Comparison of ENCODE assay signal across 29 cellular contexts in genomic region chr4:95051689-95052026, GRCh38.
DNase-seq lines count a peak whose midpoint lies in the region; TF ChIP-seq lines count a peak whose summit lies in the region.
"Had no signal": no experiment of that assay in that cellular context is flagged by ENCODE, and none has a peak within 500 bp of the region (broad histone marks: within the 10 kb centered on the region; RNA-seq: fewer than 3 reads in every experiment).

No MANE protein-coding gene starts in this region.

- peaks cover 0 to 6% (median 3%) of the 10 kb centered on the region in 3 donors for H3K4me1 ChIP-seq in skeletal muscle tissue (ENCODE audit: control insufficient read depth in 3 of 3, insufficient read depth in 3 of 3, low read length in 3 of 3)
- H3K4me1 ChIP-seq in transverse colon = no peaks in the 10 kb centered on the region
- H3K4me1 ChIP-seq: vagina had no signal

- no peaks in the 10 kb centered on the region for H3K27me3 ChIP-seq in skeletal muscle tissue (ENCODE audit: control insufficient read depth in 3 of 3, insufficient read depth in 3 of 3, low read length in 3 of 3)
- no peaks in the 10 kb centered on the region for H3K27me3 ChIP-seq in transverse colon
- H3K27me3 ChIP-seq: vagina had no signal

- H3K4me3 Mint-ChIP-seq in nephron progenitor cell = peak overlapping the region; percentile 68
- H3K4me3 Mint-ChIP-seq: activated CD8-positive, alpha-beta memory T cell treated with anti-CD3 and anti-CD28 coated beads, Interleukin-2, amount 10 ng/mL, durations not matched to agents 7 days and 5 days; activated naive CD4-positive, alpha-beta T cell treated with anti-CD3 and anti-CD28 coated beads for 36 hours; activated T-cell treated with anti-CD3 and anti-CD28 coated beads, Interleukin-2, amount 50 U/mL, for 72 hours; CD14-positive monocyte; dendritic cell treated with granulocyte-macrophage colony-stimulating factor and Interleukin-4, amounts not matched to agents 40 ng/mL and 50 ng/mL, for 4 days; naive thymus-derived CD8-positive, alpha-beta T cell; stimulated activated naive B cell treated with anti-CD40 and anti-IgM and Interleukin-4, amounts not matched to agents 10 μg/mL and 1 μg/mL and 100 μg/mL, for 72 hours had no signal

- H3K4me3 ChIP-seq in coronary artery = peak overlapping the region; percentile 41
- H3K4me3 ChIP-seq in skeletal muscle tissue (ENCODE audit: low read length in 3 of 3) = peak overlapping the region; percentile 27 to 67 (median 48)
- no peak overlapping the region for H3K4me3 ChIP-seq in transverse colon
- H3K4me3 ChIP-seq: GM23248, PC-9, vagina had no signal

- no peaks in the 10 kb centered on the region for H3K27me3 Mint-ChIP-seq in nephron progenitor cell (ENCODE audit: low read depth, poor library complexity)
- H3K27me3 Mint-ChIP-seq: activated CD8-positive, alpha-beta memory T cell treated with anti-CD3 and anti-CD28 coated beads, Interleukin-2, amount 10 ng/mL, durations not matched to agents 7 days and 5 days; dendritic cell treated with granulocyte-macrophage colony-stimulating factor and Interleukin-4, amounts not matched to agents 40 ng/mL and 50 ng/mL, for 4 days; stimulated activated naive B cell treated with anti-CD40 and anti-IgM and Interleukin-4, amounts not matched to agents 10 μg/mL and 1 μg/mL and 100 μg/mL, for 72 hours had no signal

- WGBS in transverse colon (ENCODE audit: low coverage in 1 of 2), 2 donors = 66 to 80% methylated on average over 1 to 2 of the region's 2 CpGs

- no peak for TF ChIP-seq POLR2A in transverse colon (IDR thresholded peaks at IDR 0.05)

- DNase-seq in coronary artery (ENCODE audit: low spot score) (no peak), nephron progenitor cell (no peak), transverse colon (no peak), NCI-H2227 (lab: John Stamatoyannopoulos, UW; ENCODE audit: unreplicated experiment) (no peak), GM13977 (ENCODE audit: low spot score) (no peak), NCI-H1694 (lab: John Stamatoyannopoulos, UW) (no peak)
- DNase-seq: activated CD4-positive, CD25-positive, alpha-beta regulatory T cell; activated CD8-positive, alpha-beta memory T cell treated with anti-CD3 and anti-CD28 coated beads, Interleukin-2, amount 10 ng/mL, durations not matched to agents 7 days and 5 days; activated naive CD4-positive, alpha-beta T cell treated with anti-CD3 and anti-CD28 coated beads for 36 hours; activated T-cell treated with anti-CD3 and anti-CD28 coated beads, Interleukin-2, amount 50 U/mL, for 72 hours; glutamatergic neuron; GM23248; Karpas-422; MV-4-11; naive thymus-derived CD8-positive, alpha-beta T cell; NCI-H1436 treated with DMSO at 0.1 percent for 48 hours; NCI-H510A; NK-92 treated with Interleukin-12 subunit alpha and Interleukin-12 subunit beta, amount 100 ng/mL, for 24 hours; PC-9; SIG-M5; stimulated activated CD4-positive, alpha-beta T cell treated with anti-CD3 and anti-CD28 coated beads, Interleukin-15, amount 100 ng/mL, for 24 hours; stimulated activated naive B cell treated with anti-CD40 and anti-IgM and Interleukin-4, amounts not matched to agents 10 μg/mL and 1 μg/mL and 100 μg/mL, for 72 hours; T1000 had no signal

- peak overlapping the region; percentile 51 to 79 (median 74) for H3K9ac ChIP-seq in skeletal muscle tissue (ENCODE audit: low read depth in 1 of 3, low read length in 3 of 3)
- H3K9ac ChIP-seq: GM23248 had no signal

- no peak for TF ChIP-seq CTCF in VCaP (conservative IDR thresholded peaks at IDR 0.05)
- no peak for TF ChIP-seq CTCF in coronary artery (IDR thresholded peaks at IDR 0.05)
- no peak for TF ChIP-seq CTCF in nephron progenitor cell (IDR thresholded peaks at IDR 0.05)
- no peak for TF ChIP-seq CTCF in transverse colon (IDR thresholded peaks at IDR 0.05)
- TF ChIP-seq CTCF in GM13977 (IDR thresholded peaks at IDR 0.05; ENCODE audit: extremely low read depth, insufficient read depth, missing control alignments) = no peak

- intact Hi-C loops in transverse colon (cut with DNase I; ENCODE audit: low total_unique reads) = no loop called here

- peaks cover 34% of the 10 kb centered on the region for H3K4me1 Mint-ChIP-seq in nephron progenitor cell
- H3K4me1 Mint-ChIP-seq: activated CD8-positive, alpha-beta memory T cell treated with anti-CD3 and anti-CD28 coated beads, Interleukin-2, amount 10 ng/mL, durations not matched to agents 7 days and 5 days; CD14-positive monocyte; naive thymus-derived CD8-positive, alpha-beta T cell; stimulated activated naive B cell treated with anti-CD40 and anti-IgM and Interleukin-4, amounts not matched to agents 10 μg/mL and 1 μg/mL and 100 μg/mL, for 72 hours had no signal

- H3K27ac ChIP-seq in VCaP (peak overlapping the region; percentile 47), coronary artery (peak overlapping the region in 1 of 2 donors; percentile 60), skeletal muscle tissue (ENCODE audit: low read depth, low read length) (no peak overlapping the region), transverse colon (no peak overlapping the region)
- H3K27ac ChIP-seq: GM23248, HL-60, PC-9, vagina had no signal

- H3K36me3 Mint-ChIP-seq in nephron progenitor cell (ENCODE audit: low read depth) = no peaks in the 10 kb centered on the region
- H3K36me3 Mint-ChIP-seq: activated CD8-positive, alpha-beta memory T cell treated with anti-CD3 and anti-CD28 coated beads, Interleukin-2, amount 10 ng/mL, durations not matched to agents 7 days and 5 days; CD14-positive monocyte; naive thymus-derived CD8-positive, alpha-beta T cell; stimulated activated naive B cell treated with anti-CD40 and anti-IgM and Interleukin-4, amounts not matched to agents 10 μg/mL and 1 μg/mL and 100 μg/mL, for 72 hours had no signal

- H3K27ac Mint-ChIP-seq in nephron progenitor cell = peak overlapping the region; percentile 83
- H3K27ac Mint-ChIP-seq: activated CD8-positive, alpha-beta memory T cell treated with anti-CD3 and anti-CD28 coated beads, Interleukin-2, amount 10 ng/mL, durations not matched to agents 7 days and 5 days; activated naive CD4-positive, alpha-beta T cell treated with anti-CD3 and anti-CD28 coated beads for 36 hours; activated T-cell treated with anti-CD3 and anti-CD28 coated beads, Interleukin-2, amount 50 U/mL, for 72 hours; CD14-positive monocyte; dendritic cell treated with granulocyte-macrophage colony-stimulating factor and Interleukin-4, amounts not matched to agents 40 ng/mL and 50 ng/mL, for 4 days; stimulated activated naive B cell treated with anti-CD40 and anti-IgM and Interleukin-4, amounts not matched to agents 10 μg/mL and 1 μg/mL and 100 μg/mL, for 72 hours had no signal

- no peaks in the 10 kb centered on the region for H3K9me3 Mint-ChIP-seq in nephron progenitor cell
- H3K9me3 Mint-ChIP-seq: activated naive CD4-positive, alpha-beta T cell treated with anti-CD3 and anti-CD28 coated beads for 36 hours; activated T-cell treated with anti-CD3 and anti-CD28 coated beads, Interleukin-2, amount 50 U/mL, for 72 hours; dendritic cell treated with granulocyte-macrophage colony-stimulating factor and Interleukin-4, amounts not matched to agents 40 ng/mL and 50 ng/mL, for 4 days; naive thymus-derived CD8-positive, alpha-beta T cell; stimulated activated naive B cell treated with anti-CD40 and anti-IgM and Interleukin-4, amounts not matched to agents 10 μg/mL and 1 μg/mL and 100 μg/mL, for 72 hours had no signal

- in situ Hi-C loops in transverse colon (cut with MboI; ENCODE audit: low pct_ligation_motif_present in 1 of 4, low pct_unique_long_range_greater_than_20kb in 1 of 4, low sequenced_read_pairs in 3 of 4) = no loop called here
- in situ Hi-C loops in GM13977 (cut with MboI; ENCODE audit: low pct_unique_long_range_greater_than_20kb, low sequenced_read_pairs, unreplicated experiment) = no loop called here

- no peaks in the 10 kb centered on the region for H3K36me3 ChIP-seq in skeletal muscle tissue (ENCODE audit: control insufficient read depth in 3 of 3, insufficient read depth in 3 of 3, low read length in 3 of 3)
- H3K36me3 ChIP-seq in transverse colon = no peaks in the 10 kb centered on the region
- H3K36me3 ChIP-seq: vagina had no signal

- TF ChIP-seq EP300 in transverse colon (IDR thresholded peaks at IDR 0.05; ENCODE audit: low read depth) = no peak

- H3K9me3 ChIP-seq in skeletal muscle tissue (ENCODE audit: control insufficient read depth in 3 of 3, low read length in 3 of 3) = no peaks in the 10 kb centered on the region
- no peaks in the 10 kb centered on the region for H3K9me3 ChIP-seq in transverse colon
- H3K9me3 ChIP-seq: vagina had no signal

Comparison
In these comparisons a context has a peak if more than half of its experiments do, and no peak if none do; other contexts are left out.
1. H3K4me3 ChIP-seq: peak in coronary artery (single experiment) and skeletal muscle tissue (3 of 3); none in transverse colon (0 of 4).